Comparison of ENCODE assay signal across 8 cellular contexts in genomic region chr5:73565166-73565968, GRCh38. TPM values are rescaled to one million over a fixed set of nuclear protein-coding genes. Genes with fewer than 3 reads are reported as not detected.
DNase-seq lines count a peak whose midpoint lies in the region; ATAC-seq and TF ChIP-seq lines count a peak whose summit lies in the region.

ANKRA2 (minus strand) TSS chr5:73565639; CDS start chr5:73562881, 2,758 bp downstream.
UTP15 (plus strand) TSS chr5:73565743; CDS start chr5:73567345, 1,602 bp downstream.

- H3K36me3 Mint-ChIP-seq in activated naive CD8-positive, alpha-beta T cell = peaks cover 7% of the 10 kb centered on the region

- DNase-seq in GM10248 (ENCODE audit: extremely low spot score) (peak; percentile 92), NCI-H1105 (lab: John Stamatoyannopoulos, UW) (peak; percentile 88), SKM-1 treated with dmso at 0.1 percent for 144 hours (lab: John Stamatoyannopoulos, UW; ENCODE audit: unreplicated experiment) (peak; percentile 93), glomerular endothelial cell (ENCODE audit: extremely low read depth, low read depth, low spot score) (peak; percentile 83), occipital lobe (lab: John Stamatoyannopoulos, UW) (peak; percentile 94)

- H3K27me3 Mint-ChIP-seq in activated naive CD8-positive, alpha-beta T cell = no peaks in the 10 kb centered on the region

- H3K9me3 Mint-ChIP-seq in activated naive CD8-positive, alpha-beta T cell (ENCODE audit: low read depth) = no peaks in the 10 kb centered on the region

- peaks cover 53% of the 10 kb centered on the region for H3K4me1 Mint-ChIP-seq in activated naive CD8-positive, alpha-beta T cell (ENCODE audit: low read depth)

- peak; percentile 96 for ATAC-seq in HG02623 (IDR thresholded peaks at IDR 0.05; ENCODE audit: unreplicated experiment)

- peak within 1 kb of the TSS; percentile 66 for H3K27ac ChIP-seq in temporal lobe (ENCODE audit: low read depth, low read length)

- no peak for TF ChIP-seq CTCF in GM10248 (IDR thresholded peaks at IDR 0.05; ENCODE audit: control extremely low read depth, extremely low read depth, low read depth, missing control alignments)

- CTCF ChIA-PET in GM10248 (lab: Yijun Ruan, JAX) = interaction anchor here (0.9 to 2.0 kb wide), 5 partner anchors 11 to 69 kb away, joined by 3 to 10 read pairs (median 4); no protein-coding TSS in a partner anchor

- peak within 1 kb of the TSS; percentile 100 for H3K27ac Mint-ChIP-seq in activated naive CD8-positive, alpha-beta T cell

- H3K4me3 Mint-ChIP-seq in activated naive CD8-positive, alpha-beta T cell = peak within 1 kb of the TSS; percentile 99

- POLR2A ChIA-PET in GM10248 (lab: Yijun Ruan, JAX) = no interaction called here

RNA-seq across cellular contexts. Expression of gene ANKRA2, which starts in this region (rescaled TPM):
- total RNA-seq in glomerular endothelial cell = 11.8 and 12.2 TPM in 2 replicates
- 56.1 TPM for total RNA-seq in occipital lobe
- total RNA-seq in temporal lobe = 39.6 TPM

RNA-seq across cellular contexts. Expression of gene UTP15, which starts in this region (rescaled TPM):
- total RNA-seq in glomerular endothelial cell (9.5 and 16.5 TPM in 2 replicates), occipital lobe (33.7 TPM), temporal lobe (19.2 TPM)

Comparison
In these comparisons a context has a peak if more than half of its experiments do, and no peak if none do; other contexts are left out.
1. Peak in every context shown above with its lines: DNase-seq, ATAC-seq and H3K27ac ChIP-seq.